Comparison of ENCODE assay signal across 1 cellular context in the genomic region with DNA sequence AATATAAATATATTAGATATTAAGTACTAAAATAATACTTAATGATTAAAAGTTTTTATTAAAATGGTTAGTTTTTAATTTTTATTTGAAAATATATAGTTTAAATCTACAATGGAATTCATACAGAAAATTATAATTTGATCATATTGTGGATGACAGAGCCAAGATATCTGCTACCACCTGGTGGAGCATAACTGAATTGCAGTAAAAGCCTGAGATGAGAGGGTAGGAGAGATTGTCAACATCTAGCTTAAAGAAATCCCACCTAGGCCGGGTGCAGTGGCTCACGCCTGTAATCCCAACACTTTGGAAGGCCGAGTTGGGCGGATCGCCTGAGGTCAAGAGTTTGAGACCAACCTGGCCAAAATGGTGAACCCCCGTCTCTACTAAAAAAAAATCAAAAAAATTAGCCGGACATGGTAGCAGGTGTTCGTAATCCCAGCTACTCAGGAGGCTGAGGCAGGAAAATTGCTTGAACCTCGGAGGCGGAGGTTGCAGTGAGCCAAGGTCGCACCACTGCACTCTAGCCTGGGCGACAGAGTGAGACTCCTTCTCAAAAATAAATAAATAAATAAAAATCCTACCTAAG.
TF ChIP-seq lines count a peak whose summit lies in the region.

No MANE protein-coding gene starts in this region.

TF ChIP-seq in SK-N-SH, 30 proteins besides CTCF, POLR2A, EP300 and RAD21 (continued from another document):
- TF ChIP-seq, protein P1, sequence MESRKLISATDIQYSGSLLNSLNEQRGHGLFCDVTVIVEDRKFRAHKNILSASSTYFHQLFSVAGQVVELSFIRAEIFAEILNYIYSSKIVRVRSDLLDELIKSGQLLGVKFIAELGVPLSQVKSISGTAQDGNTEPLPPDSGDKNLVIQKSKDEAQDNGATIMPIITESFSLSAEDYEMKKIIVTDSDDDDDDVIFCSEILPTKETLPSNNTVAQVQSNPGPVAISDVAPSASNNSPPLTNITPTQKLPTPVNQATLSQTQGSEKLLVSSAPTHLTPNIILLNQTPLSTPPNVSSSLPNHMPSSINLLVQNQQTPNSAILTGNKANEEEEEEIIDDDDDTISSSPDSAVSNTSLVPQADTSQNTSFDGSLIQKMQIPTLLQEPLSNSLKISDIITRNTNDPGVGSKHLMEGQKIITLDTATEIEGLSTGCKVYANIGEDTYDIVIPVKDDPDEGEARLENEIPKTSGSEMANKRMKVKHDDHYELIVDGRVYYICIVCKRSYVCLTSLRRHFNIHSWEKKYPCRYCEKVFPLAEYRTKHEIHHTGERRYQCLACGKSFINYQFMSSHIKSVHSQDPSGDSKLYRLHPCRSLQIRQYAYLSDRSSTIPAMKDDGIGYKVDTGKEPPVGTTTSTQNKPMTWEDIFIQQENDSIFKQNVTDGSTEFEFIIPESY (IDR thresholded peaks at IDR 0.05; ENCODE audit: borderline replicate concordance, low read depth) = no peak
- TF ChIP-seq NFIC (IDR thresholded peaks at IDR 0.05; ENCODE audit: borderline replicate concordance) (no peak), RCOR1 (IDR thresholded peaks at IDR 0.05; ENCODE audit: low read length) (no peak), MEF2A (IDR thresholded peaks at IDR 0.05; ENCODE audit: borderline replicate concordance, low read depth) (no peak), POLR2AphosphoS5 (IDR thresholded peaks at IDR 0.05; ENCODE audit: low read depth, low read length) (no peak), JUND (IDR thresholded peaks at IDR 0.05) (no peak), FOSL2 (IDR thresholded peaks at IDR 0.05; ENCODE audit: borderline replicate concordance, low read depth) (no peak), FOXM1 (IDR thresholded peaks at IDR 0.05; ENCODE audit: low read depth) (no peak), GATA2 (CRISPR knock-in tag; IDR thresholded peaks at IDR 0.05) (no peak), ELF1 (IDR thresholded peaks at IDR 0.05) (no peak), TEAD4 (IDR thresholded peaks at IDR 0.05; ENCODE audit: borderline replicate concordance, insufficient read depth) (no peak), FOXJ3 (CRISPR knock-in tag; IDR thresholded peaks at IDR 0.05) (no peak), MXI1 (IDR thresholded peaks at IDR 0.05; ENCODE audit: low read depth, low read length) (no peak)
- TF ChIP-seq, protein P2, sequence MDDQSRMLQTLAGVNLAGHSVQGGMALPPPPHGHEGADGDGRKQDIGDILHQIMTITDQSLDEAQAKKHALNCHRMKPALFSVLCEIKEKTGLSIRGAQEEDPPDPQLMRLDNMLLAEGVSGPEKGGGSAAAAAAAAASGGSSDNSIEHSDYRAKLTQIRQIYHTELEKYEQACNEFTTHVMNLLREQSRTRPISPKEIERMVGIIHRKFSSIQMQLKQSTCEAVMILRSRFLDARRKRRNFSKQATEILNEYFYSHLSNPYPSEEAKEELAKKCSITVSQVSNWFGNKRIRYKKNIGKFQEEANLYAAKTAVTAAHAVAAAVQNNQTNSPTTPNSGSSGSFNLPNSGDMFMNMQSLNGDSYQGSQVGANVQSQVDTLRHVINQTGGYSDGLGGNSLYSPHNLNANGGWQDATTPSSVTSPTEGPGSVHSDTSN (IDR thresholded peaks at IDR 0.05) = no peak
- TF ChIP-seq, protein P3, sequence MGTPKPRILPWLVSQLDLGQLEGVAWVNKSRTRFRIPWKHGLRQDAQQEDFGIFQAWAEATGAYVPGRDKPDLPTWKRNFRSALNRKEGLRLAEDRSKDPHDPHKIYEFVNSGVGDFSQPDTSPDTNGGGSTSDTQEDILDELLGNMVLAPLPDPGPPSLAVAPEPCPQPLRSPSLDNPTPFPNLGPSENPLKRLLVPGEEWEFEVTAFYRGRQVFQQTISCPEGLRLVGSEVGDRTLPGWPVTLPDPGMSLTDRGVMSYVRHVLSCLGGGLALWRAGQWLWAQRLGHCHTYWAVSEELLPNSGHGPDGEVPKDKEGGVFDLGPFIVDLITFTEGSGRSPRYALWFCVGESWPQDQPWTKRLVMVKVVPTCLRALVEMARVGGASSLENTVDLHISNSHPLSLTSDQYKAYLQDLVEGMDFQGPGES (IDR thresholded peaks at IDR 0.05; ENCODE audit: low read depth, low read length) = no peak
